ENCODE assay signal across 25 cellular contexts in genomic region chr2:127712999-127713398, GRCh38. TPM values are rescaled to one million over a fixed set of nuclear protein-coding genes. Genes with fewer than 3 reads are reported as not detected.
"Had no signal": no experiment of that assay in that cellular context is flagged by ENCODE, and none has a peak within 500 bp of the region (broad histone marks: within the 10 kb centered on the region; RNA-seq: fewer than 3 reads in every experiment).

No MANE protein-coding gene starts in this region.

- H3K4me3 ChIP-seq: breast epithelium, colonic mucosa, dorsolateral prefrontal cortex, esophagus muscularis mucosa, gastrocnemius medialis, pancreas, psoas muscle, stomach, suprapubic skin, transverse colon had no signal

- H3K4me1 ChIP-seq: breast epithelium, colonic mucosa, pancreas, psoas muscle, transverse colon had no signal

- H3K27ac ChIP-seq: breast epithelium, colonic mucosa, dorsolateral prefrontal cortex, esophagus muscularis mucosa, gastrocnemius medialis, neutrophil, pancreas, psoas muscle, stomach, suprapubic skin, transverse colon had no signal

- H3K9me3 ChIP-seq: breast epithelium, colonic mucosa, esophagus muscularis mucosa, gastrocnemius medialis, neutrophil, pancreas, psoas muscle, stomach, suprapubic skin, transverse colon had no signal

- ATAC-seq: effector memory CD8-positive, alpha-beta T cell; gastrocnemius medialis; natural killer cell treated with Interleukin-12 subunit alpha and Interleukin-12 subunit beta and Interleukin-15 and Interleukin-18, amount 100 ng/mL, for 72 hours; pancreas; psoas muscle had no signal

- H3K27me3 ChIP-seq: breast epithelium, colonic mucosa, dorsolateral prefrontal cortex, esophagus muscularis mucosa, gastrocnemius medialis, neutrophil, pancreas, stomach, suprapubic skin, transverse colon had no signal

- FAIRE-seq: islet of Langerhans, pancreas, urothelium cell line had no signal

- DNase-seq: activated CD4-positive, alpha-beta T cell treated with anti-CD3 and anti-CD28 coated beads for 4 hours; activated CD4-positive, alpha-beta T cell treated with anti-CD3 and anti-CD28 coated beads, Interleukin-2, amount 50 U/mL, for 48 hours; activated CD4-positive, CD25-positive, alpha-beta regulatory T cell; activated CD8-positive, alpha-beta memory T cell treated with anti-CD3 and anti-CD28 coated beads, Interleukin-2, amount 50 U/mL, for 48 hours; activated effector memory CD4-positive, alpha-beta T cell treated with anti-CD3 and anti-CD28 coated beads, Interleukin-2, amount 50 U/mL, for 16 hours; activated T-cell treated with anti-CD3 and anti-CD28 coated beads, Interleukin-2, amount 50 U/mL, for 48 hours; colonic mucosa; dorsolateral prefrontal cortex; effector memory CD8-positive, alpha-beta T cell; gastrocnemius medialis; hippocampal formation; midbrain; psoas muscle; right cardiac atrium; stimulated activated CD4-positive, alpha-beta T cell treated with anti-CD3 and anti-CD28 coated beads, Interleukin-1b, Interleukin-23, amount 100 ng/mL, for 48 hours; stomach; transverse colon had no signal

RNA-seq across cellular contexts. Expression of gene LIMS2, which starts 37.7 kb away (rescaled TPM):
- total RNA-seq: natural killer cell treated with Interleukin-12 subunit alpha and Interleukin-12 subunit beta and Interleukin-15 and Interleukin-18, amount 100 ng/mL, for 72 hours had no signal
